ENCODE assay signal across 10 cellular contexts in the genomic region with DNA sequence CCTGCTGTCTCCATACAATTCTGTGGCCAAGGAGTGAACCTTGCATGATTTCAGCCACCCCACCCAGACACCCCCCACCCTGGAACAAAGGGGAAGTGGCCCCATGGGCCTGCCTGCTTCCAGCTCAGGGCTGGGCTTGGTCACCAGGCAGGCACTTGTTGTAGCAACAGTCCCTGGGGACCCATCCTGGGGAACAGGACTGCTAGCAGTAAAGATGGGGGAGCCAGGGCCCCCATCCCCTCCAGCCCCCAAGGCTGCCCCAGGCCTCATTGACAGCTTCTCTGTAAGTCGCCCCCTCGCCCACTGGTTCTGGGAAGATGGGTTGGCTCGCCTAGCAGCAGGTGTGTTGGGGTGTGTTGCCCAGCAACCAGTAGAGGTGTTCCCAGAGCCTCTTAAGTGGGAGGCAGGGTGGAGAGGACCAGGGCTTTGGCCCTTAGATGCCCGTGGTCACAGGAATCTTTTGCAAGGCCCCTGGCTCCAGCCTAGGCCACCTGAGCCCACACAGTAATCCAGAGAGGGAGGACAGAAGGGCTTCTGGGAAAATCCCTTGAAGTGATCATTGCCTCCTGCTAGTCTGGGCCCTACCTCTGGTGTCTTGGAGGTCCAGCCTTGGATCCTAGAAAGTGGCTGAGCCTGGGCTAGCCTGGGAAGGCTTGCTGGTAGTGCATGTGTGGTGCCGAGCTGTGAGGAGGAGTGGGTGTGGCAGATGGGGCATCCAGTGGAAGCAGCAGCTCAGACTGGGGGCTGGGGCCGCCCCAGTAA. TPM values are rescaled to one million over a fixed set of nuclear protein-coding genes. Genes with fewer than 3 reads are reported as not detected.
DNase-seq lines count a peak whose midpoint lies in the region; ATAC-seq and TF ChIP-seq lines count a peak whose summit lies in the region.
"Had no signal": no experiment of that assay in that cellular context is flagged by ENCODE, and none has a peak within 500 bp of the region (broad histone marks: within the 10 kb centered on the region; RNA-seq: fewer than 3 reads in every experiment).

No MANE protein-coding gene starts in this region.

- H3K9me3 ChIP-seq in gastroesophageal sphincter: no peaks in the 10 kb centered on the region
- H3K9me3 ChIP-seq in stomach: no peaks in the 10 kb centered on the region

- H3K27me3 ChIP-seq in gastroesophageal sphincter (peaks cover 34% of the 10 kb centered on the region), stomach (peaks cover 0 to 20% (median 0%) of the 10 kb centered on the region in 3 donors)

- no peak for TF ChIP-seq EP300 in gastroesophageal sphincter (IDR thresholded peaks at IDR 0.05)
- TF ChIP-seq EP300 in stomach (IDR thresholded peaks at IDR 0.05): no peak

- intact Hi-C loops in stomach (cut with DNase I; ENCODE audit: low total_unique reads): no loop called here

- no CpG with 5 or more reads among the region's 6 CpGs for WGBS in gastroesophageal sphincter (ENCODE audit: low coverage in 1 of 2), 2 donors
- whole genome bisulfite sequencing in stomach, 5 donors: 68 to 89% (median 74%) methylated on average over 4 to 6 of the region's 6 CpGs

- DNase-seq in NCI-H2029 (lab: John Stamatoyannopoulos, UW): peak; percentile 40
- no peak for DNase-seq in NCI-H2029 treated with DMSO at 0.1 percent for 48 hours (lab: John Stamatoyannopoulos, UW)
- peak; percentile 92 for DNase-seq in NCI-H69 (lab: John Stamatoyannopoulos, UW)
- DNase-seq in stomach: no peak
- no peak for DNase-seq in omental fat pad (ENCODE audit: low spot score)

- no peak for TF ChIP-seq CTCF in gastroesophageal sphincter (IDR thresholded peaks at IDR 0.05)
- TF ChIP-seq CTCF in stomach (IDR thresholded peaks at IDR 0.05): no peak
- TF ChIP-seq CTCF in omental fat pad (IDR thresholded peaks at IDR 0.05): no peak

- H3K4me1 ChIP-seq in gastroesophageal sphincter: peaks cover 0 to 60% (median 25%) of the 10 kb centered on the region in 3 donors
- H3K4me1 ChIP-seq in stomach: peaks cover 0 to 40% (median 13%) of the 10 kb centered on the region in 4 donors

- H3K36me3 ChIP-seq in gastroesophageal sphincter (no peaks in the 10 kb centered on the region), stomach (no peaks in the 10 kb centered on the region)

- no peak overlapping the region for H3K4me3 ChIP-seq in gastroesophageal sphincter
- no peak overlapping the region for H3K4me3 ChIP-seq in stomach

- H3K27ac ChIP-seq in gastroesophageal sphincter (peak overlapping the region in 3 of 4 donors; percentile 21 to 78 (median 72)), stomach (peak overlapping the region in 4 of 5 donors; percentile 10 to 61 (median 52))
- H3K27ac ChIP-seq: epithelial cell of prostate had no signal

- TF ChIP-seq POLR2A in gastroesophageal sphincter (IDR thresholded peaks at IDR 0.05): no peak
- TF ChIP-seq POLR2A in stomach (IDR thresholded peaks at IDR 0.05): no peak

- ATAC-seq in gastroesophageal sphincter (peak; percentile 41), omental fat pad (ENCODE audit: low FRiP score) (no peak), HG02759 (IDR thresholded peaks at IDR 0.05; ENCODE audit: unreplicated experiment) (no peak), HG03135 (IDR thresholded peaks at IDR 0.05; ENCODE audit: unreplicated experiment) (no peak)

RNA-seq across cellular contexts. Expression of gene CYP11A1, which starts 48.9 kb away (rescaled TPM):
- total RNA-seq in gastroesophageal sphincter (1 to 10 TPM in 3 of 4 donors, under 1 TPM in 1; 0.67 to 3.7 (median 2.7) TPM), stomach (1 to 10 TPM in 1 of 5 donors, not detected in 4; 3.9 TPM), omental fat pad (1 to 10 TPM; 1.3 to 4.8 (median 1.4) TPM)
- 10 to 100 TPM in 1 of 3 donors, 1 to 10 TPM in 2; 2.5 to 10.2 (median 4.5) TPM for polyA plus RNA-seq in stomach
- total RNA-seq: myocyte had no signal

Comparison
In these comparisons a context has a peak if more than half of its experiments do, and no peak if none do; other contexts are left out.
1. DNase-seq: peak in NCI-H2029 (single experiment) and NCI-H69 (single experiment); none in NCI-H2029 treated with DMSO at 0.1 percent for 48 hours (single experiment), stomach (single experiment) and omental fat pad (single experiment).